In the genomic region with DNA sequence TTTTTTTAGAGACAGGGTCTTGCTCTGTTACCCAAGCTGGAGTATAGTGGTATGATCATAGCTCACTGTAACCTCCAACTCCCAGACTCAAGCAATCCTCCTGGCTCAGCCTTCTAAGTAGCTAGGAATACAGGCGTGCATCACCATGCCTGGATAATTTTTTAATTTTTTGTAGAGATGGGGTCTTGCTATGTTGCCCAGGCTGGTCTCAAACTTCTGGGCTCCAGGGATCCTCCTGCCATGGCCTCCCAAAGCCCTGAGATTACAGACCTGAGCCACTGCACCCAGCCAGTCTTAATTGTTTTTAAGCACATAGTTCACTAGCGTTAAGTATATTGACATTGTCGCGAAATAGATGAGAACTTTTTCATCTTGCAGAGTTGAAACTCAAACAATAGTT, we compare ENCODE assay signal across 29 cellular contexts. TPM values are rescaled to one million over a fixed set of nuclear protein-coding genes. Genes with fewer than 3 reads are reported as not detected.
A peak's percentile ranks its signal among the peaks of the same experiment; 100 is the strongest.
DNase-seq lines count a peak whose midpoint lies in the region; ATAC-seq, FAIRE-seq and TF ChIP-seq lines count a peak whose summit lies in the region.
"Had no signal": no experiment of that assay in that cellular context is flagged by ENCODE, and none has a peak within 500 bp of the region (broad histone marks: within the 10 kb centered on the region; RNA-seq: fewer than 3 reads in every experiment).

No MANE protein-coding gene starts in this region.

- peak overlapping the region; percentile 18; the same call in 1 of the 2 replicates for H3K4me2 ChIP-seq in GM12878 (ENCODE audit: control insufficient read depth, insufficient read depth)
- peak overlapping the region; percentile 94 for H3K4me2 ChIP-seq in neural progenitor cell

- RAD21 ChIA-PET in GM12878 (lab: Charles Lee; ENCODE audit: unreplicated experiment) = no interaction called here

- TF ChIP-seq CTCF in HFF-Myc (IDR thresholded peaks at IDR 0.05; ENCODE audit: low read depth, low read length, missing control alignments) = no peak
- no peak for TF ChIP-seq CTCF in GM12878 (IDR thresholded peaks at IDR 0.05 in 2 of 3, conservative IDR thresholded peaks at IDR 0.05 in 1 of 3; ENCODE audit: control insufficient read depth in 2 of 3, extremely low read depth in 1 of 3, insufficient read depth in 1 of 3, low read depth in 3 of 3, low read length in 3 of 3)
- no peak for TF ChIP-seq CTCF in neural progenitor cell (IDR thresholded peaks at IDR 0.05)
- TF ChIP-seq CTCF in lower lobe of right lung (IDR thresholded peaks at IDR 0.05) = no peak

- DNase-seq in activated T-cell treated with anti-CD3 and anti-CD28 coated beads, Interleukin-2, amount 50 U/mL, for 72 hours = no peak
- DNase-seq in activated T-cell treated with anti-CD3 and anti-CD28 coated beads, Interleukin-2, amount 50 U/mL, for 48 hours = no peak
- no peak for DNase-seq in HFF-Myc (ENCODE audit: extremely low read depth, low read depth)
- no peak for DNase-seq in GM12878 (ENCODE audit: low read depth, low spot score)
- no peak for DNase-seq in neural progenitor cell (ENCODE audit: low spot score)
- DNase-seq in NCI-H1694 treated with DMSO at 0.1 percent for 48 hours (lab: John Stamatoyannopoulos, UW) = no peak
- DNase-seq in lower lobe of right lung = no peak
- DNase-seq: activated CD4-positive, alpha-beta T cell treated with anti-CD3 and anti-CD28 coated beads for 36 hours; activated CD8-positive, alpha-beta T cell treated with anti-CD3 and anti-CD28 coated beads, Interleukin-2, amount 10 ng/mL, durations not matched to agents 7 days and 5 days; activated naive CD4-positive, alpha-beta T cell treated with anti-CD3 and anti-CD28 coated beads, Interleukin-2, amount 10 ng/mL, durations not matched to agents 7 days and 5 days; brain microvascular endothelial cell; colonic mucosa; DMS53; effector memory CD8-positive, alpha-beta T cell; head of caudate nucleus; NCI-H1436; OCI-M1; SK-N-SH; stimulated activated CD4-positive, alpha-beta T cell treated with anti-CD3 and anti-CD28 coated beads, Interleukin-15, amount 100 ng/mL, for 24 hours; stimulated activated naive CD4-positive, alpha-beta T cell treated with Interleukin-2 at 50 U/mL for 16 hours; T-helper 2 cell; testis had no signal

- WGBS in GM12878 (ENCODE audit: insufficient coverage, insufficient replicate concordance, low lambda C conversion rate, missing lambda C conversion rate) = 98% methylated on average over 4 of the region's 4 CpGs

- intact Hi-C loops in GM12878 (cut with micrococcal nuclease; ENCODE audit: unreplicated experiment) (no loop called here), lower lobe of right lung (cut with DNase I) (no loop called here)

- no peak overlapping the region for H3K9ac ChIP-seq in GM12878 (ENCODE audit: control insufficient read depth, insufficient read depth, low read length)
- no peak overlapping the region for H3K9ac ChIP-seq in neural progenitor cell

- H3K27me3 ChIP-seq in GM12878 (replicated peaks in 1 of 2; ENCODE audit: control insufficient read depth in 2 of 2, insufficient read depth in 2 of 2, low read length in 1 of 2) (no peaks in the 10 kb centered on the region), neural progenitor cell (no peaks in the 10 kb centered on the region), lower lobe of right lung (ENCODE audit: low read depth) (no peaks in the 10 kb centered on the region)
- H3K27me3 ChIP-seq: brain microvascular endothelial cell, colonic mucosa, neutrophil, testis had no signal

- no peak for TF ChIP-seq POLR2A in GM12878 (IDR thresholded peaks at IDR 0.05; ENCODE audit: low read depth, low read length)

- in situ Hi-C loops in GM12878 (cut with MboI) = no loop called here

- no peak overlapping the region for H2AFZ ChIP-seq in GM12878 (ENCODE audit: control insufficient read depth, low read depth, low read length)
- H2AFZ ChIP-seq in neural progenitor cell (replicated peaks) = no peak overlapping the region

- no peaks in the 10 kb centered on the region for H3K27me3 Mint-ChIP-seq in activated T-cell treated with anti-CD3 and anti-CD28 coated beads, Interleukin-2, amount 50 U/mL, for 72 hours (ENCODE audit: low read depth)
- H3K27me3 Mint-ChIP-seq in neural progenitor cell (ENCODE audit: insufficient read depth, low read depth) = peaks cover 4% of the 10 kb centered on the region
- H3K27me3 Mint-ChIP-seq: activated CD4-positive, alpha-beta T cell treated with anti-CD3 and anti-CD28 coated beads for 36 hours; activated naive CD4-positive, alpha-beta T cell treated with anti-CD3 and anti-CD28 coated beads, Interleukin-2, amount 10 ng/mL, durations not matched to agents 7 days and 5 days; effector memory CD8-positive, alpha-beta T cell; IgD-negative memory B cell had no signal

- no peak overlapping the region for H3K4me3 Mint-ChIP-seq in activated T-cell treated with anti-CD3 and anti-CD28 coated beads, Interleukin-2, amount 50 U/mL, for 72 hours
- H3K4me3 Mint-ChIP-seq in neural progenitor cell = no peak overlapping the region

- H3K9me3 Mint-ChIP-seq in activated T-cell treated with anti-CD3 and anti-CD28 coated beads, Interleukin-2, amount 50 U/mL, for 72 hours = no peaks in the 10 kb centered on the region
- H3K9me3 Mint-ChIP-seq in neural progenitor cell = no peaks in the 10 kb centered on the region
- H3K9me3 Mint-ChIP-seq: activated naive CD4-positive, alpha-beta T cell treated with anti-CD3 and anti-CD28 coated beads, Interleukin-2, amount 10 ng/mL, durations not matched to agents 7 days and 5 days; effector memory CD8-positive, alpha-beta T cell; IgD-negative memory B cell had no signal

- H3K4me1 ChIP-seq in GM12878 (ENCODE audit: control insufficient read depth, insufficient read depth, low read length) (peaks cover 4% of the 10 kb centered on the region; the same call in 1 of the 2 replicates), neural progenitor cell (peaks cover 8% of the 10 kb centered on the region), lower lobe of right lung (peaks cover 30% of the 10 kb centered on the region)

- no peaks in the 10 kb centered on the region for H3F3A ChIP-seq in neural progenitor cell (ENCODE audit: low read depth)

- SMC1A ChIA-PET in GM12878 (lab: Charles Lee; ENCODE audit: uncharacterized antibody, unreplicated experiment) = no interaction called here

- H3K79me2 ChIP-seq in GM12878 (ENCODE audit: control insufficient read depth, insufficient read depth, low read length) (peaks cover 39% of the 10 kb centered on the region), neural progenitor cell (ENCODE audit: low read depth) (peaks cover 68% of the 10 kb centered on the region)

- H3K36me3 ChIP-seq in GM12878 (ENCODE audit: control insufficient read depth in 2 of 2, insufficient read depth in 2 of 2, low read length in 1 of 2) (no peaks in the 10 kb centered on the region; a peak in 1 of 4 replicates), neural progenitor cell (peaks cover 5% of the 10 kb centered on the region), lower lobe of right lung (peaks cover 34% of the 10 kb centered on the region)
- H3K36me3 ChIP-seq: neutrophil, prostate gland had no signal

- BruUV-seq in GM12878 (replicated peaks; lab: Mats Ljungman, UMichigan) = no TSS peak

- H3K36me3 Mint-ChIP-seq in activated T-cell treated with anti-CD3 and anti-CD28 coated beads, Interleukin-2, amount 50 U/mL, for 72 hours (ENCODE audit: insufficient read depth in 2 of 2) = peaks cover 4 to 13% of the 10 kb centered on the region in 2 donors
- no peaks in the 10 kb centered on the region for H3K36me3 Mint-ChIP-seq in neural progenitor cell
- H3K36me3 Mint-ChIP-seq: IgD-negative memory B cell had no signal

- ATAC-seq in activated T-cell treated with anti-CD3 and anti-CD28 coated beads, Interleukin-2, amount 50 U/mL, for 72 hours (replicated peaks in 1 of 2) = no peak
- ATAC-seq in GM12878 = no peak
- ATAC-seq in lower lobe of right lung = no peak
- no peak for ATAC-seq in HG02759 (IDR thresholded peaks at IDR 0.05; ENCODE audit: unreplicated experiment)
- ATAC-seq: activated CD4-positive, alpha-beta T cell treated with anti-CD3 and anti-CD28 coated beads for 36 hours; activated CD8-positive, alpha-beta T cell treated with anti-CD3 and anti-CD28 coated beads, Interleukin-2, amount 10 ng/mL, durations not matched to agents 7 days and 5 days; effector memory CD8-positive, alpha-beta T cell had no signal

- H3K9me3 ChIP-seq in GM12878 (replicated peaks; ENCODE audit: control insufficient read depth, insufficient read depth, low read length) (no peaks in the 10 kb centered on the region), neural progenitor cell (ENCODE audit: low read depth) (no peaks in the 10 kb centered on the region), lower lobe of right lung (no peaks in the 10 kb centered on the region)
- H3K9me3 ChIP-seq: colonic mucosa, neutrophil, prostate gland, SK-N-SH, testis had no signal

- H3K4me1 Mint-ChIP-seq in activated T-cell treated with anti-CD3 and anti-CD28 coated beads, Interleukin-2, amount 50 U/mL, for 72 hours (ENCODE audit: low read depth) = peaks cover 56% of the 10 kb centered on the region
- H3K4me1 Mint-ChIP-seq in neural progenitor cell = peaks cover 24% of the 10 kb centered on the region

- peak overlapping the region; percentile 25 for H3K27ac Mint-ChIP-seq in activated T-cell treated with anti-CD3 and anti-CD28 coated beads, Interleukin-2, amount 50 U/mL, for 72 hours
- no peak overlapping the region for H3K27ac Mint-ChIP-seq in neural progenitor cell

- no peak for FAIRE-seq in GM12878 (lab: Jason Lieb, UNC)
- FAIRE-seq: G401.6, GM19239, urothelium cell line had no signal

- CTCF ChIA-PET in GM12878 (lab: Yijun Ruan, JAX) = no interaction called here

- POLR2A ChIA-PET in GM12878 (lab: Charles Lee) = no interaction called here

- H3K27ac ChIP-seq in GM12878 (ENCODE audit: control insufficient read depth, insufficient read depth) (no peak overlapping the region), neural progenitor cell (no peak overlapping the region), lower lobe of right lung (no peak overlapping the region)
- H3K27ac ChIP-seq: brain microvascular endothelial cell, colonic mucosa, neutrophil, prostate gland, testis had no signal

- TF ChIP-seq RAD21 in GM12878 (IDR thresholded peaks at IDR 0.05; ENCODE audit: insufficient read depth, low read depth, low read length) = no peak

- no peak for TF ChIP-seq EP300 in GM12878 (IDR thresholded peaks at IDR 0.05; ENCODE audit: borderline replicate concordance in 1 of 2, control insufficient read depth in 1 of 2, low read depth in 2 of 2, low read length in 2 of 2)

- no peaks in the 10 kb centered on the region for H4K20me1 ChIP-seq in GM12878 (ENCODE audit: control insufficient read depth, insufficient read depth)
- peaks cover 13% of the 10 kb centered on the region for H4K20me1 ChIP-seq in neural progenitor cell (ENCODE audit: low read depth)

- H3K4me3 ChIP-seq in HFF-Myc (replicated peaks; ENCODE audit: low read depth, low read length) (peak overlapping the region; percentile 99; the same call in 1 of the 2 replicates), GM12878 (no peak overlapping the region), neural progenitor cell (peak overlapping the region; percentile 91), lower lobe of right lung (no peak overlapping the region)
- H3K4me3 ChIP-seq: colonic mucosa, prostate gland, testis had no signal

RNA-seq across cellular contexts. Expression of a gene that starts 2.0 kb away (rescaled TPM):
- total RNA-seq in activated T-cell treated with anti-CD3 and anti-CD28 coated beads, Interleukin-2, amount 50 U/mL, for 72 hours = 10 to 100 TPM; 65.2 to 67.5 TPM
- total RNA-seq in GM12878 (2013; cell fraction: nucleolus; rRNA removed) = 45.7 and 45.8 TPM in 2 replicates
- total RNA-seq in GM12878 (2014; rRNA removed) (23.7 and 28.9 TPM in 2 replicates), GM12878 (2014; rRNA removed; fragmentation: Illumina TruSeq; extraction: Trizol) (35.4 and 37.0 TPM in 2 replicates), GM12878 (2021) (35.7 and 48.9 TPM in 2 replicates), neural progenitor cell (ENCODE audit: low replicate concordance) (31.9 and 32.2 TPM in 2 replicates), lower lobe of right lung (20.5 TPM)
- polyA plus RNA-seq in GM12878 (2011; ENCODE audit: low read depth) = 26.3 TPM
- polyA plus RNA-seq in GM12878 (2011; rRNA removed) (56.2 and 57.5 TPM in 2 replicates), GM12878 (2014; fragmentation: Illumina TruSeq; extraction: Trizol) (54.0 and 66.1 TPM in 2 replicates), GM12878 (2014; fragmentation: Nextera tagmentation; extraction: Ambion mirVana) (10 to 100 TPM; 18.4 to 32.3 TPM), GM12878 (2014; rRNA removed) (38.3 and 39.6 TPM in 2 replicates), GM12878 (2016; fragmentation: Nextera tagmentation; extraction: Ambion mirVana) (10 to 100 TPM; 52.1 to 57.8 TPM)
- 33.0 and 50.0 TPM in 2 replicates for polyA plus RNA-seq in GM12878 (2011; cell fraction: cytosol; rRNA removed)
- polyA plus RNA-seq in GM12878 (2011; cell fraction: nucleus; rRNA removed) = 51.6 and 53.3 TPM in 2 replicates
- 20.9 and 27.9 TPM in 2 replicates for polyA plus RNA-seq in GM12878 (2012)
- polyA minus RNA-seq in GM12878 (2011; rRNA and poly(A)+ RNA removed) = 50.1 and 97.7 TPM in 2 replicates
- polyA minus RNA-seq in GM12878 (2011; cell fraction: cytosol; rRNA and poly(A)+ RNA removed) = 32.9 and 35.0 TPM in 2 replicates
- 15.4 and 21.2 TPM in 2 replicates for polyA minus RNA-seq in GM12878 (2011; cell fraction: nucleus; rRNA and poly(A)+ RNA removed)

RNA-seq across cellular contexts. Expression of a gene that starts 38.1 kb away (rescaled TPM):
- 1 to 10 TPM in 1 of 2 donors, under 1 TPM in 1; 0.62 to 1.6 TPM for total RNA-seq in activated T-cell treated with anti-CD3 and anti-CD28 coated beads, Interleukin-2, amount 50 U/mL, for 72 hours
- total RNA-seq in GM12878 (2013; cell fraction: nucleolus; rRNA removed) = 0.42 TPM in 1 of 2 replicates, not detected in the other
- total RNA-seq in GM12878 (2014; rRNA removed) (0.34 TPM in 1 of 2 replicates, not detected in the other), GM12878 (2014; rRNA removed; fragmentation: Illumina TruSeq; extraction: Trizol) (0.13 and 0.28 TPM in 2 replicates), GM12878 (2021) (0.13 and 0.37 TPM in 2 replicates), neural progenitor cell (ENCODE audit: low replicate concordance) (0.30 TPM in 1 of 2 replicates, not detected in the other), lower lobe of right lung (5.9 TPM)
- not detected for polyA plus RNA-seq in GM12878 (2011; ENCODE audit: low read depth)
- polyA plus RNA-seq in GM12878 (2011; rRNA removed) (0.04 TPM in 1 of 2 replicates, not detected in the other), GM12878 (2014; fragmentation: Illumina TruSeq; extraction: Trizol) (0.04 TPM in 1 of 2 replicates, not detected in the other), GM12878 (2014; fragmentation: Nextera tagmentation; extraction: Ambion mirVana) (not detected), GM12878 (2014; rRNA removed) (0.11 TPM in 1 of 2 replicates, not detected in the other), GM12878 (2016; fragmentation: Nextera tagmentation; extraction: Ambion mirVana) (not detected)
- polyA plus RNA-seq in GM12878 (2011; cell fraction: cytosol; rRNA removed) = 0.10 and 0.13 TPM in 2 replicates
- 0.06 and 0.15 TPM in 2 replicates for polyA plus RNA-seq in GM12878 (2011; cell fraction: nucleus; rRNA removed)
- 0.08 TPM in 1 of 2 replicates, not detected in the other for polyA plus RNA-seq in GM12878 (2012)
- polyA minus RNA-seq in GM12878 (2011; rRNA and poly(A)+ RNA removed) = not detected in 2 replicates
- polyA minus RNA-seq in GM12878 (2011; cell fraction: cytosol; rRNA and poly(A)+ RNA removed) = not detected in 2 replicates
- polyA minus RNA-seq in GM12878 (2011; cell fraction: nucleus; rRNA and poly(A)+ RNA removed) = not detected in 2 replicates

RNA-seq across cellular contexts. Expression of a gene that starts 58.0 kb away (rescaled TPM):
- 10 to 100 TPM; 39.0 to 39.1 TPM for total RNA-seq in activated T-cell treated with anti-CD3 and anti-CD28 coated beads, Interleukin-2, amount 50 U/mL, for 72 hours
- total RNA-seq in GM12878 (2013; cell fraction: nucleolus; rRNA removed) = 6.5 and 10.8 TPM in 2 replicates
- 17.2 and 19.2 TPM in 2 replicates for total RNA-seq in GM12878 (2014; rRNA removed)
- total RNA-seq in GM12878 (2014; rRNA removed; fragmentation: Illumina TruSeq; extraction: Trizol) = 16.8 and 17.0 TPM in 2 replicates
- 26.4 and 29.0 TPM in 2 replicates for total RNA-seq in GM12878 (2021)
- polyA plus RNA-seq in GM12878 (2011; ENCODE audit: low read depth) = 10.1 TPM
- 24.7 and 44.2 TPM in 2 replicates for polyA plus RNA-seq in GM12878 (2011; rRNA removed)
- polyA plus RNA-seq in GM12878 (2011; cell fraction: cytosol; rRNA removed) = 4.7 and 5.8 TPM in 2 replicates
- 4.8 and 5.5 TPM in 2 replicates for polyA plus RNA-seq in GM12878 (2011; cell fraction: nucleus; rRNA removed)
- 19.2 and 25.9 TPM in 2 replicates for polyA plus RNA-seq in GM12878 (2012)
- 31.0 and 44.8 TPM in 2 replicates for polyA plus RNA-seq in GM12878 (2014; fragmentation: Illumina TruSeq; extraction: Trizol)
- polyA plus RNA-seq in GM12878 (2014; fragmentation: Nextera tagmentation; extraction: Ambion mirVana) = 10 to 100 TPM; 21.3 to 30.9 TPM
- 22.4 and 23.3 TPM in 2 replicates for polyA plus RNA-seq in GM12878 (2014; rRNA removed)
- 10 to 100 TPM; 70.9 to 72.3 TPM for polyA plus RNA-seq in GM12878 (2016; fragmentation: Nextera tagmentation; extraction: Ambion mirVana)
- 3.6 and 4.8 TPM in 2 replicates for polyA minus RNA-seq in GM12878 (2011; rRNA and poly(A)+ RNA removed)
- 4.9 and 9.0 TPM in 2 replicates for polyA minus RNA-seq in GM12878 (2011; cell fraction: cytosol; rRNA and poly(A)+ RNA removed)
- polyA minus RNA-seq in GM12878 (2011; cell fraction: nucleus; rRNA and poly(A)+ RNA removed) = 1.6 TPM in 2 replicates
- 35.7 and 56.0 TPM in 2 replicates for total RNA-seq in neural progenitor cell (ENCODE audit: low replicate concordance)
- total RNA-seq in lower lobe of right lung = 51.2 TPM

Comparison
In these comparisons a context has a peak if more than half of its experiments do, and no peak if none do; other contexts are left out.
1. H3K4me3 ChIP-seq: peak in HFF-Myc (single experiment) and neural progenitor cell (single experiment); none in GM12878 (single experiment) and lower lobe of right lung (single experiment).